11 cellular contexts compared by ENCODE assay signal in genomic region chr7:116216956-116217570, GRCh38. TPM values are rescaled to one million over a fixed set of nuclear protein-coding genes. Genes with fewer than 3 reads are reported as not detected.
DNase-seq lines count a peak whose midpoint lies in the region; ATAC-seq and TF ChIP-seq lines count a peak whose summit lies in the region.
"Had no signal": no experiment of that assay in that cellular context is flagged by ENCODE, and none has a peak within 500 bp of the region (broad histone marks: within the 10 kb centered on the region; RNA-seq: fewer than 3 reads in every experiment).

No MANE protein-coding gene starts in this region.

- peak overlapping the region; percentile 26 for H3K4me3 Mint-ChIP-seq in CD4-positive, alpha-beta T cell
- no peak overlapping the region for H3K4me3 Mint-ChIP-seq in activated T-helper 1 cell treated with anti-CD3 and anti-CD28 coated beads, Interleukin-12 subunit alpha, Interleukin-12 subunit beta, Interleukin-2, Interleukin-4 antibody, amounts not matched to agents 30 ng/mL and 10 ng/mL and 1 ng/mL, durations not matched to agents 14 hours and 24 hours and 36 hours
- H3K4me3 Mint-ChIP-seq: stimulated activated naive CD8-positive, alpha-beta T cell treated with anti-CD3 and anti-CD28 coated beads, Interleukin-15, Interleukin-2, amounts not matched to agents 100 ng/mL and 50 ng/mL, for 24 hours had no signal

- peaks cover 15% of the 10 kb centered on the region for H3K36me3 Mint-ChIP-seq in CD4-positive, alpha-beta T cell (ENCODE audit: low read depth)
- H3K36me3 Mint-ChIP-seq in activated T-helper 1 cell treated with anti-CD3 and anti-CD28 coated beads, Interleukin-12 subunit alpha, Interleukin-12 subunit beta, Interleukin-2, Interleukin-4 antibody, amounts not matched to agents 30 ng/mL and 10 ng/mL and 1 ng/mL, durations not matched to agents 14 hours and 24 hours and 36 hours (ENCODE audit: low read depth), result peaks cover 20% of the 10 kb centered on the region

- peaks cover 27% of the 10 kb centered on the region; the same call in 1 of the 2 replicates for H4K20me1 ChIP-seq in HCT116 (ENCODE audit: insufficient read depth)

- no peaks in the 10 kb centered on the region for H3K27me3 Mint-ChIP-seq in CD4-positive, alpha-beta T cell
- no peaks in the 10 kb centered on the region for H3K27me3 Mint-ChIP-seq in activated T-helper 1 cell treated with anti-CD3 and anti-CD28 coated beads, Interleukin-12 subunit alpha, Interleukin-12 subunit beta, Interleukin-2, Interleukin-4 antibody, amounts not matched to agents 30 ng/mL and 10 ng/mL and 1 ng/mL, durations not matched to agents 14 hours and 24 hours and 36 hours (ENCODE audit: insufficient read depth)
- H3K27me3 Mint-ChIP-seq: stimulated activated naive CD8-positive, alpha-beta T cell treated with anti-CD3 and anti-CD28 coated beads, Interleukin-15, Interleukin-2, amounts not matched to agents 100 ng/mL and 50 ng/mL, for 24 hours had no signal

- CTCF ChIA-PET in CD4-positive, alpha-beta T cell (lab: Charles Lee), result interaction anchor here (1.9 to 2.0 kb wide), 2 partner anchors 19 to 37 kb away, joined by 6 to 9 read pairs; no protein-coding TSS in a partner anchor
- CTCF ChIA-PET in HCT116 (lab: Charles Lee), result interaction anchor here (1.2 to 2.5 kb wide), 3 partner anchors 20 to 372 kb away, joined by 3 to 7 read pairs (median 3); no protein-coding TSS in a partner anchor

- TF ChIP-seq RAD21 in HCT116 (IDR thresholded peaks at IDR 0.05; ENCODE audit: low read depth), result no peak

- peak overlapping the region; percentile 58 for H3K27ac Mint-ChIP-seq in CD4-positive, alpha-beta T cell
- no peak overlapping the region for H3K27ac Mint-ChIP-seq in activated T-helper 1 cell treated with anti-CD3 and anti-CD28 coated beads, Interleukin-12 subunit alpha, Interleukin-12 subunit beta, Interleukin-2, Interleukin-4 antibody, amounts not matched to agents 30 ng/mL and 10 ng/mL and 1 ng/mL, durations not matched to agents 14 hours and 24 hours and 36 hours
- H3K27ac Mint-ChIP-seq: stimulated activated naive CD8-positive, alpha-beta T cell treated with anti-CD3 and anti-CD28 coated beads, Interleukin-15, Interleukin-2, amounts not matched to agents 100 ng/mL and 50 ng/mL, for 24 hours had no signal

- RAD21 ChIA-PET in HCT116 (lab: Charles Lee; ENCODE audit: low non-redundant PET in 1 of 2, low total read pairs in 2 of 2, uncharacterized antibody in 2 of 2, unreplicated experiment in 2 of 2), result interaction anchor here in 1 of 2 experiments (0.6 kb wide), 1 partner anchor 19 kb away, joined by 3 read pairs; no protein-coding TSS in a partner anchor

- no peaks in the 10 kb centered on the region for H3K9me2 ChIP-seq in HCT116 (ENCODE audit: insufficient read depth)

- H2AFZ ChIP-seq in HCT116 (ENCODE audit: low read depth, low read length, poor library complexity, severe bottlenecking), result no peak overlapping the region

- H3K9ac ChIP-seq in HCT116 (ENCODE audit: low read length), result peak overlapping the region; percentile 44

- H3K4me1 ChIP-seq in HCT116 (ENCODE audit: control insufficient read depth in 1 of 2, insufficient read depth in 2 of 2, low read length in 2 of 2) (peaks cover 84 to 90% of the 10 kb centered on the region in 2 experiments), body of pancreas (peaks cover 50% of the 10 kb centered on the region), right lobe of liver (peaks cover 0 to 41% (median 0%) of the 10 kb centered on the region in 4 donors)

- no peaks in the 10 kb centered on the region for H3K27me3 ChIP-seq in CD4-positive, alpha-beta T cell (ENCODE audit: control insufficient read depth, insufficient read depth, low read length)
- H3K27me3 ChIP-seq in HCT116 (ENCODE audit: insufficient read depth, low read length), result no peaks in the 10 kb centered on the region
- no peaks in the 10 kb centered on the region for H3K27me3 ChIP-seq in body of pancreas
- no peaks in the 10 kb centered on the region for H3K27me3 ChIP-seq in right lobe of liver

- DNase-seq in CD4-positive, alpha-beta T cell, result no peak
- no peak for DNase-seq in HCT116 (ENCODE audit: low read depth, low spot score)
- DNase-seq in body of pancreas, result no peak
- DNase-seq in right lobe of liver, result no peak
- no peak for DNase-seq in activated T-helper 1 cell treated with anti-CD3 and anti-CD28 coated beads, Interleukin-12 subunit alpha, Interleukin-12 subunit beta, Interleukin-2, Interleukin-4 antibody, amounts not matched to agents 30 ng/mL and 10 ng/mL and 1 ng/mL, durations not matched to agents 14 hours and 24 hours and 36 hours (ENCODE audit: low spot score)
- DNase-seq: COR-L47 had no signal

- no peak for TF ChIP-seq POLR2A in HCT116 (IDR thresholded peaks at IDR 0.05; ENCODE audit: borderline replicate concordance, extremely low read depth, insufficient read depth, insufficient read length)
- TF ChIP-seq POLR2A in body of pancreas (IDR thresholded peaks at IDR 0.05), result no peak
- TF ChIP-seq POLR2A in right lobe of liver (IDR thresholded peaks at IDR 0.05), result no peak

- H3K9me3 ChIP-seq in CD4-positive, alpha-beta T cell (ENCODE audit: control insufficient read depth, low read length), result no peaks in the 10 kb centered on the region
- H3K9me3 ChIP-seq in HCT116 (ENCODE audit: control insufficient read depth in 1 of 2, insufficient read depth in 1 of 2, low read depth in 1 of 2, low read length in 2 of 2), result no peaks in the 10 kb centered on the region
- H3K9me3 ChIP-seq in body of pancreas, result no peaks in the 10 kb centered on the region
- no peaks in the 10 kb centered on the region for H3K9me3 ChIP-seq in right lobe of liver

- POLR2A ChIA-PET in CD4-positive, alpha-beta T cell (lab: Charles Lee), result interaction anchor here (1.3 to 1.5 kb wide), 3 partner anchors 14 to 37 kb away, joined by 4 to 7 read pairs (median 5); no protein-coding TSS in a partner anchor
- POLR2A ChIA-PET in HCT116 (lab: Charles Lee), result no interaction called here

- intact Hi-C loops in CD4-positive, alpha-beta T cell (cut with DNase I, micrococcal nuclease), result loop anchor here in 1 of 2 experiments (10.0 kb wide), 1 partner anchor 1968 kb away; the partner anchor contains the start of gene LSM8
- intact Hi-C loops in HCT116 (cut with micrococcal nuclease), result no loop called here
- intact Hi-C loops in body of pancreas (cut with DNase I), result no loop called here
- intact Hi-C loops in right lobe of liver (cut with DNase I), result no loop called here
- intact Hi-C loops in activated T-helper 1 cell treated with anti-CD3 and anti-CD28 coated beads, Interleukin-12 subunit alpha, Interleukin-12 subunit beta, Interleukin-2, Interleukin-4 antibody, amounts not matched to agents 30 ng/mL and 10 ng/mL and 1 ng/mL, durations not matched to agents 14 hours and 24 hours and 36 hours (cut with micrococcal nuclease), result loop anchor here (10.0 kb wide), 4 partner anchors 798 to 1968 kb away; partner anchors contain the start of genes LSM8 and MDFIC

- WGBS in body of pancreas, 2 donors, result 40 to 47% methylated on average over 3 of the region's 3 CpGs
- 41% methylated on average over 3 of the region's 3 CpGs for WGBS in right lobe of liver (ENCODE audit: insufficient coverage, low coverage, low lambda C conversion rate, missing lambda C conversion rate)

- peak overlapping the region; percentile 77 for H3K4me2 ChIP-seq in HCT116 (ENCODE audit: low read length)

- no peaks in the 10 kb centered on the region for H3K36me3 ChIP-seq in HCT116 (ENCODE audit: control insufficient read depth in 1 of 2, insufficient read depth in 2 of 2, low read length in 2 of 2)
- H3K36me3 ChIP-seq in body of pancreas (replicated peaks in 1 of 2; ENCODE audit: insufficient read depth in 1 of 2, low read depth in 2 of 2), result no peaks in the 10 kb centered on the region
- no peaks in the 10 kb centered on the region for H3K36me3 ChIP-seq in right lobe of liver

- ATAC-seq in CD4-positive, alpha-beta T cell (ENCODE audit: poor library complexity), result peak; percentile 39
- ATAC-seq in HCT116 (no peak), body of pancreas (peak; percentile 14), right lobe of liver (peak; percentile 40 to 69 (median 58)), HG02970 (IDR thresholded peaks at IDR 0.05; ENCODE audit: low FRiP score, unreplicated experiment) (no peak), GM18861 (IDR thresholded peaks at IDR 0.05; ENCODE audit: unreplicated experiment) (no peak), GM21390 (IDR thresholded peaks at IDR 0.05; ENCODE audit: unreplicated experiment) (no peak)
- ATAC-seq: Right ventricle myocardium inferior had no signal

- BruUV-seq in HCT116 (replicated peaks; lab: Mats Ljungman, UMichigan), result no TSS peak

- peaks cover 93% of the 10 kb centered on the region for H3K4me1 Mint-ChIP-seq in CD4-positive, alpha-beta T cell (ENCODE audit: low read depth)
- H3K4me1 Mint-ChIP-seq in activated T-helper 1 cell treated with anti-CD3 and anti-CD28 coated beads, Interleukin-12 subunit alpha, Interleukin-12 subunit beta, Interleukin-2, Interleukin-4 antibody, amounts not matched to agents 30 ng/mL and 10 ng/mL and 1 ng/mL, durations not matched to agents 14 hours and 24 hours and 36 hours (ENCODE audit: low read depth), result peaks cover 80% of the 10 kb centered on the region

- H3K27ac ChIP-seq in CD4-positive, alpha-beta T cell (ENCODE audit: low read depth, low read length), result no peak overlapping the region
- H3K27ac ChIP-seq in HCT116 (ENCODE audit: low read depth, low read length), result peak overlapping the region; percentile 69; the same call in 1 of the 2 replicates
- H3K27ac ChIP-seq in body of pancreas, result peak overlapping the region in 1 of 4 donors; percentile 14
- H3K27ac ChIP-seq in right lobe of liver, result no peak overlapping the region

- peak overlapping the region in 1 of 2 experiments; percentile 29; a peak in 2 of 4 replicates for H3K4me3 ChIP-seq in HCT116 (replicated peaks in 1 of 2; ENCODE audit: low read depth in 1 of 2, low read length in 2 of 2)
- H3K4me3 ChIP-seq in body of pancreas, result no peak overlapping the region
- H3K4me3 ChIP-seq in right lobe of liver, result no peak overlapping the region

- H3K9me3 Mint-ChIP-seq in CD4-positive, alpha-beta T cell, result no peaks in the 10 kb centered on the region
- no peaks in the 10 kb centered on the region for H3K9me3 Mint-ChIP-seq in activated T-helper 1 cell treated with anti-CD3 and anti-CD28 coated beads, Interleukin-12 subunit alpha, Interleukin-12 subunit beta, Interleukin-2, Interleukin-4 antibody, amounts not matched to agents 30 ng/mL and 10 ng/mL and 1 ng/mL, durations not matched to agents 14 hours and 24 hours and 36 hours
- H3K9me3 Mint-ChIP-seq: stimulated activated naive CD8-positive, alpha-beta T cell treated with anti-CD3 and anti-CD28 coated beads, Interleukin-15, Interleukin-2, amounts not matched to agents 100 ng/mL and 50 ng/mL, for 24 hours had no signal

- no peak for TF ChIP-seq CTCF in CD4-positive, alpha-beta T cell (IDR thresholded peaks at IDR 0.05)
- TF ChIP-seq CTCF in HCT116 (IDR thresholded peaks at IDR 0.05 in 2 of 3, conservative IDR thresholded peaks at IDR 0.05 in 1 of 3; ENCODE audit: borderline replicate concordance in 1 of 3, insufficient read depth in 1 of 3, low read depth in 2 of 3, low read length in 2 of 3) (no peak), body of pancreas (IDR thresholded peaks at IDR 0.05) (no peak), right lobe of liver (IDR thresholded peaks at IDR 0.05) (no peak)

- peaks cover 95% of the 10 kb centered on the region for H3K79me2 ChIP-seq in HCT116 (ENCODE audit: insufficient read depth, low read length)

RNA-seq across cellular contexts. Expression of gene TES, which starts 6.7 kb away (rescaled TPM):
- 100 to 1,000 TPM; 114 to 120 TPM for total RNA-seq in CD4-positive, alpha-beta T cell
- total RNA-seq in HCT116 (2021; ENCODE audit: unreplicated experiment), result 129 TPM
- 122 and 129 TPM in 2 replicates for polyA plus RNA-seq in HCT116 (2012)
- 10 to 100 TPM; 17.1 to 29.8 TPM for total RNA-seq in body of pancreas
- total RNA-seq in right lobe of liver, result 10 to 100 TPM in 3 of 6 experiments, 1 to 10 TPM in 3; 6.0 to 22.3 (median 12.5) TPM
- total RNA-seq in activated T-helper 1 cell treated with anti-CD3 and anti-CD28 coated beads, Interleukin-12 subunit alpha, Interleukin-12 subunit beta, Interleukin-2, Interleukin-4 antibody, amounts not matched to agents 30 ng/mL and 10 ng/mL and 1 ng/mL, durations not matched to agents 14 hours and 24 hours and 36 hours, result 36.2 and 38.4 TPM in 2 replicates

Comparison
In these comparisons a context has a peak if more than half of its experiments do, and no peak if none do; other contexts are left out.
1. ATAC-seq: peak in CD4-positive, alpha-beta T cell (single experiment), body of pancreas (single experiment) and right lobe of liver (4 of 4); none in HCT116 (single experiment), HG02970 (single experiment), GM18861 (single experiment) and GM21390 (single experiment).